9 cellular contexts compared by ENCODE assay signal in the genomic region with DNA sequence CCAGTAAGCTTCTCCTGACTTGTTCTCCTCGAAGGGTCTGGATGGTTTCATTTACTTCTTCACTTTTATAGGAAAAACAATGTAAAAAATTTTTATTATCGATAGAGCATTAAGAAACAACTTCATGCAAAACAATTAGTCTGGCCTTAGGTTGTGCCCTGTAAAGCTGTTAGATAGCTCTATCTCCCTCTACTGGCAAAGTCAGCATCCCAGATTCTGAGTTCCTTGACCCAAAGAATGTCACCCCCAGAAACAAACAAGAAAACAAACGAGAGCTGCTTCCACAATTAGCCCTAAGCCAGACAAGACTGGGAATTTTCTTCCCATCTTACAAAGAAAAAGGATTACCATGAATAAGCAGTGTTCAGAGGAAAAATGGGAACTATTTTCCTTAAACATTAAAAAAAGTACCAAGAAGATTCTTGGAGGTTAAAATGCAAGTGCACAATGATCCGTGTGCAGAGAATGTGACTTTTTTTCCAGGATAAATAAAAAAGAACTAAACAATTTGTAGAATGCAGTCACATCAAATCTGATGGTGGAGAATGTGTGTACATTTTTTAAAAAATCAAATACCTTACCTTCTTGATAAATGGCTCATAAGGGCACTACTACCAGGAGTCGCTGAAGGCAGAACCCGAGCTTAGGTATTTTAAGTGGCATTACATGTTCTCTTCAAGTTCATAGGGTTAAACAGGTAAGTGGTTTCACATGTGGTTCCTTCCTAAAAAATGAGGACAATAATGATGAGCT.
A peak's percentile ranks its signal among the peaks of the same experiment; 100 is the strongest.
DNase-seq lines count a peak whose midpoint lies in the region; ATAC-seq, FAIRE-seq and TF ChIP-seq lines count a peak whose summit lies in the region.
"Had no signal": no experiment of that assay in that cellular context is flagged by ENCODE, and none has a peak within 500 bp of the region (broad histone marks: within the 10 kb centered on the region; RNA-seq: fewer than 3 reads in every experiment).

No MANE protein-coding gene starts in this region.

- H3K36me3 ChIP-seq in IMR-90 (ENCODE audit: control insufficient read depth, insufficient read depth, low read length) = no peaks in the 10 kb centered on the region

- intact Hi-C loops in IMR-90 (cut with micrococcal nuclease) = loop anchor here (1.0 to 5.0 kb wide), 5 partner anchors 243 to 570 kb away; no protein-coding TSS in a partner anchor

- H4K20me1 ChIP-seq in IMR-90 (ENCODE audit: insufficient read depth, low read length) = no peaks in the 10 kb centered on the region

- FAIRE-seq in GM12892 (lab: Jason Lieb, UNC) = no peak
- FAIRE-seq: keratinocyte had no signal

- no peaks in the 10 kb centered on the region for H3K9me1 ChIP-seq in IMR-90 (ENCODE audit: insufficient read depth, low read length)

- CTCF ChIA-PET in IMR-90 (lab: Yijun Ruan, JAX) (interaction anchor here (0.6 to 1.8 kb wide), 13 partner anchors 9 to 671 kb away, joined by 3 to 7 read pairs (median 4); no protein-coding TSS in a partner anchor), T-cell (lab: Charles Lee) (no interaction called here)

- peak; percentile 11 for DNase-seq in DMS53 treated with DMSO at 0.1 percent for 48 hours (lab: John Stamatoyannopoulos, UW; ENCODE audit: unreplicated experiment)
- peak; percentile 46 for DNase-seq in IMR-90
- DNase-seq in amniotic epithelial cell (ENCODE audit: low read depth) = peak; percentile 80
- DNase-seq in islet precursor cell = peak; percentile 52
- no peak for DNase-seq in GM12892 (ENCODE audit: insufficient read length)
- DNase-seq in NCI-H2196 treated with DMSO at 0.1 percent for 48 hours (lab: John Stamatoyannopoulos, UW; ENCODE audit: unreplicated experiment) = no peak
- no peak for DNase-seq in stimulated activated naive B cell treated with anti-CD40 and anti-IgM and Interleukin-4, amounts not matched to agents 10 μg/mL and 1 μg/mL and 100 μg/mL, for 72 hours
- DNase-seq in T-cell = no peak

- H2BK15ac ChIP-seq in IMR-90 (ENCODE audit: low read depth, low read length) = no peak overlapping the region

- POLR2A ChIA-PET in IMR-90 (lab: Charles Lee; ENCODE audit: unreplicated experiment) = no interaction called here
- POLR2A ChIA-PET in T-cell (lab: Charles Lee) = no interaction called here

- in situ Hi-C loops in IMR-90 (cut with MboI; ENCODE audit: low sequenced_read_pairs) = no loop called here

- H3K23ac ChIP-seq in IMR-90 (ENCODE audit: low read depth, low read length) = no peak overlapping the region

- TF ChIP-seq POLR2A in IMR-90 (IDR thresholded peaks at IDR 0.05; ENCODE audit: low read depth, low read length) (no peak), GM12892 (IDR thresholded peaks at IDR 0.05; ENCODE audit: low read depth, low read length) (no peak)

- H3K9me3 Mint-ChIP-seq in stimulated activated naive B cell treated with anti-CD40 and anti-IgM and Interleukin-4, amounts not matched to agents 10 μg/mL and 1 μg/mL and 100 μg/mL, for 72 hours = no peaks in the 10 kb centered on the region
- H3K9me3 Mint-ChIP-seq in T-cell = no peaks in the 10 kb centered on the region

- no peak overlapping the region for H2BK5ac ChIP-seq in IMR-90 (ENCODE audit: low read depth, low read length, poor library complexity, severe bottlenecking)

- BruUV-seq in IMR-90 (replicated peaks; lab: Mats Ljungman, UMichigan) = no TSS peak

- H2AFZ ChIP-seq in IMR-90 (replicated peaks; ENCODE audit: low read length, poor library complexity) = no peak overlapping the region

- TF ChIP-seq RAD21 in IMR-90 (IDR thresholded peaks at IDR 0.05; ENCODE audit: low read length) = peak; percentile 69

- no peak overlapping the region for H3K4me3 Mint-ChIP-seq in stimulated activated naive B cell treated with anti-CD40 and anti-IgM and Interleukin-4, amounts not matched to agents 10 μg/mL and 1 μg/mL and 100 μg/mL, for 72 hours
- no peak overlapping the region for H3K4me3 Mint-ChIP-seq in T-cell

- no peak overlapping the region for H3K4me2 ChIP-seq in IMR-90 (ENCODE audit: low read depth, low read length)

- no peak overlapping the region for H2BK120ac ChIP-seq in IMR-90 (ENCODE audit: low read depth, low read length)

- peaks cover 2% of the 10 kb centered on the region for H3K27me3 ChIP-seq in IMR-90 (ENCODE audit: control insufficient read depth, insufficient read depth, low read length)

- H2BK20ac ChIP-seq in IMR-90 (ENCODE audit: low read depth, low read length) = no peak overlapping the region

- no peak overlapping the region for H3K27ac ChIP-seq in IMR-90 (ENCODE audit: insufficient read depth, low read length)

- H3K14ac ChIP-seq in IMR-90 (replicated peaks; ENCODE audit: low read depth, low read length) = no peak overlapping the region

- H2AK5ac ChIP-seq in IMR-90 (ENCODE audit: low read depth, low read length) = no peak overlapping the region

- H3K27ac Mint-ChIP-seq in stimulated activated naive B cell treated with anti-CD40 and anti-IgM and Interleukin-4, amounts not matched to agents 10 μg/mL and 1 μg/mL and 100 μg/mL, for 72 hours = no peak overlapping the region
- H3K27ac Mint-ChIP-seq in T-cell = no peak overlapping the region

- H3K4me1 Mint-ChIP-seq in stimulated activated naive B cell treated with anti-CD40 and anti-IgM and Interleukin-4, amounts not matched to agents 10 μg/mL and 1 μg/mL and 100 μg/mL, for 72 hours = no peaks in the 10 kb centered on the region
- no peaks in the 10 kb centered on the region for H3K4me1 Mint-ChIP-seq in T-cell

- no peak overlapping the region for H4K91ac ChIP-seq in IMR-90 (ENCODE audit: insufficient read depth, low read depth, low read length)

- WGBS in IMR-90 (ENCODE audit: extremely low coverage in 2 of 2, insufficient read length in 1 of 2), 2 experiments = no CpG with 5 or more reads among the region's 6 CpGs

- dilution Hi-C loops in IMR-90 (cut with HindIII; ENCODE audit: low sequenced_read_pairs, unreplicated experiment) = no loop called here

- H3K18ac ChIP-seq in IMR-90 (ENCODE audit: low read depth, low read length) = no peak overlapping the region

- H3K27me3 Mint-ChIP-seq in stimulated activated naive B cell treated with anti-CD40 and anti-IgM and Interleukin-4, amounts not matched to agents 10 μg/mL and 1 μg/mL and 100 μg/mL, for 72 hours = no peaks in the 10 kb centered on the region
- H3K27me3 Mint-ChIP-seq in T-cell = peaks cover 0 to 11% of the 10 kb centered on the region in 2 donors

- no peaks in the 10 kb centered on the region for H3K9me3 ChIP-seq in IMR-90 (ENCODE audit: control insufficient read depth, insufficient read depth, low read length)

- no peak overlapping the region for H4K8ac ChIP-seq in IMR-90 (ENCODE audit: low read depth in 2 of 2, low read length in 2 of 2)

- H3K79me1 ChIP-seq in IMR-90 (ENCODE audit: low read depth in 1 of 2, low read length in 2 of 2) = no peaks in the 10 kb centered on the region

- no peaks in the 10 kb centered on the region for H3K36me3 Mint-ChIP-seq in stimulated activated naive B cell treated with anti-CD40 and anti-IgM and Interleukin-4, amounts not matched to agents 10 μg/mL and 1 μg/mL and 100 μg/mL, for 72 hours
- no peaks in the 10 kb centered on the region for H3K36me3 Mint-ChIP-seq in T-cell

- no peak overlapping the region for H3K56ac ChIP-seq in IMR-90 (ENCODE audit: extremely low read depth, insufficient read depth, low read length)

- no peaks in the 10 kb centered on the region for H3K4me1 ChIP-seq in IMR-90 (ENCODE audit: control insufficient read depth, insufficient read depth, low read length)

- no peak overlapping the region for H4K5ac ChIP-seq in IMR-90 (ENCODE audit: low read depth, low read length)

- no peak overlapping the region for H3K9ac ChIP-seq in IMR-90 (ENCODE audit: low read depth, low read length)

- H3K4ac ChIP-seq in IMR-90 (ENCODE audit: low read depth, low read length) = no peak overlapping the region

- no peak overlapping the region for H3K4me3 ChIP-seq in IMR-90 (ENCODE audit: insufficient read depth, low read depth, low read length)

- no peak overlapping the region for H2AK9ac ChIP-seq in IMR-90 (replicated peaks; ENCODE audit: low read depth, low read length, poor library complexity)

- ATAC-seq in IMR-90 (ENCODE audit: low read depth) (peak; percentile 83), T-cell (replicated peaks in 1 of 4) (no peak)
- no peak for ATAC-seq in stimulated activated naive B cell treated with anti-CD40 and anti-IgM and Interleukin-4, amounts not matched to agents 10 μg/mL and 1 μg/mL and 100 μg/mL, for 72 hours (replicated peaks)

- peak; percentile 56 for TF ChIP-seq CTCF in IMR-90 (conservative IDR thresholded peaks at IDR 0.05; ENCODE audit: low read depth, low read length)

TF ChIP-seq in IMR-90, 13 proteins besides CTCF, POLR2A, EP300 and RAD21:
- no peak for TF ChIP-seq FOS (IDR thresholded peaks at IDR 0.05; ENCODE audit: low read depth, low read length)
- peak; percentile 50 for TF ChIP-seq SMC3 (IDR thresholded peaks at IDR 0.05; ENCODE audit: low read depth, low read length)
TF ChIP-seq in IMR-90: peak in this region for 1.

Comparison
In these comparisons a context has a peak if more than half of its experiments do, and no peak if none do; other contexts are left out.
1. DNase-seq: peak in DMS53 treated with DMSO at 0.1 percent for 48 hours (single experiment), IMR-90 (single experiment), amniotic epithelial cell (single experiment) and islet precursor cell (single experiment); none in GM12892 (single experiment), NCI-H2196 treated with DMSO at 0.1 percent for 48 hours (single experiment), stimulated activated naive B cell treated with anti-CD40 and anti-IgM and Interleukin-4, amounts not matched to agents 10 μg/mL and 1 μg/mL and 100 μg/mL, for 72 hours (single experiment) and T-cell (0 of 34).